8 cellular contexts compared by ENCODE assay signal in genomic region chr2:130797493-130798435, GRCh38. TPM values are rescaled to one million over a fixed set of nuclear protein-coding genes. Genes with fewer than 3 reads are reported as not detected.
DNase-seq lines count a peak whose midpoint lies in the region; ATAC-seq and TF ChIP-seq lines count a peak whose summit lies in the region.

No MANE protein-coding gene starts in this region.

- no peaks in the 10 kb centered on the region for H3K36me3 ChIP-seq in SJCRH30

- H3K9me3 ChIP-seq in SJCRH30 (replicated peaks), result no peaks in the 10 kb centered on the region

- DNase-seq in GM03348 (ENCODE audit: low spot score), result peak; percentile 97
- peak; percentile 76 for DNase-seq in H4 (ENCODE audit: low spot score)
- DNase-seq in SJCRH30, result peak; percentile 79 to 83
- peak; percentile 93 for DNase-seq in activated naive CD4-positive, alpha-beta T cell treated with Interleukin-2 at 50 U/mL for 16 hours
- DNase-seq in globus pallidus (ENCODE audit: low spot score), result peak; percentile 89
- DNase-seq in omental fat pad (ENCODE audit: low spot score), result peak; percentile 68

- peak overlapping the region; percentile 64 for H3K4me3 ChIP-seq in SJCRH30

- H3K4me1 ChIP-seq in SJCRH30, result no peaks in the 10 kb centered on the region

- ATAC-seq in omental fat pad (ENCODE audit: low FRiP score), result peak; percentile 98

- H3K27me3 ChIP-seq in SJCRH30, result no peaks in the 10 kb centered on the region

- no peak overlapping the region; the same call in 1 of the 2 replicates for H3K27ac ChIP-seq in SJCRH30
- peak overlapping the region; percentile 72 for H3K27ac ChIP-seq in temporal lobe (ENCODE audit: low read depth, low read length)

- peak; percentile 76 for TF ChIP-seq CTCF in LNCAP (IDR thresholded peaks at IDR 0.05)
- TF ChIP-seq CTCF in omental fat pad (IDR thresholded peaks at IDR 0.05), result peak in 2 of 3 donors; percentile 16 to 82

RNA-seq across cellular contexts. Expression of gene ARHGEF4, which starts 39.0 kb away (rescaled TPM):
- 1.2 and 1.4 TPM in 2 replicates for total RNA-seq in H4 (2014; rRNA removed; shearing (Covaris generic))
- total RNA-seq in SJCRH30 (2014; rRNA removed; shearing (Covaris generic)), result 0.06 TPM in 1 of 2 replicates, not detected in the other
- total RNA-seq in omental fat pad, result 10 to 100 TPM in 3 of 4 donors, 1 to 10 TPM in 1; 2.0 to 18.0 (median 15.0) TPM
- total RNA-seq in temporal lobe, result 45.7 TPM

RNA-seq across cellular contexts. Expression of gene AMER3, which starts 42.4 kb away (rescaled TPM):
- total RNA-seq in H4 (2014; rRNA removed; shearing (Covaris generic)), result not detected in 2 replicates
- total RNA-seq in SJCRH30 (2014; rRNA removed; shearing (Covaris generic)), result not detected in 2 replicates
- total RNA-seq in omental fat pad (not detected), temporal lobe (26.8 TPM)

Comparison
In these comparisons a context has a peak if more than half of its experiments do, and no peak if none do; other contexts are left out.
1. RNA of gene AMER3, which starts 42.4 kb away (total RNA-seq): 26.8 TPM in temporal lobe (single experiment); not detected in H4, not detected in SJCRH30 and not detected in omental fat pad; every median in the first group is over 10 times any median in the second.
2. Peak in every context shown above with its lines, with median percentiles within 50 percentile points of each other: DNase-seq.